1 cellular context compared by ENCODE assay signal in genomic region chr9:132166599-132166998, GRCh38.
TF ChIP-seq lines count a peak whose summit lies in the region.

No MANE protein-coding gene starts in this region.

TF ChIP-seq in GM23338, 12 proteins besides CTCF, POLR2A, EP300 and RAD21 (continued from another document):
- TF ChIP-seq ZNF462 (CRISPR knock-in tag; IDR thresholded peaks at IDR 0.05) (no peak), REST (IDR thresholded peaks at IDR 0.05; ENCODE audit: unreplicated experiment) (no peak), JUNB (IDR thresholded peaks at IDR 0.05; ENCODE audit: unreplicated experiment) (no peak), ZNF331 (CRISPR knock-in tag; IDR thresholded peaks at IDR 0.05; ENCODE audit: low read depth) (no peak)
TF ChIP-seq in GM23338: peak in this region for 0.
